Comparison of ENCODE assay signal across 8 cellular contexts in genomic region chr14:21711360-21711961, GRCh38. TPM values are rescaled to one million over a fixed set of nuclear protein-coding genes. Genes with fewer than 3 reads are reported as not detected.
DNase-seq lines count a peak whose midpoint lies in the region; ATAC-seq, FAIRE-seq and TF ChIP-seq lines count a peak whose summit lies in the region.

No MANE protein-coding gene starts in this region.

- no peaks in the 10 kb centered on the region for H3K9me3 ChIP-seq in GM12878 (replicated peaks; ENCODE audit: control insufficient read depth, insufficient read depth, low read length)

- peaks cover 5% of the 10 kb centered on the region for H3K36me3 Mint-ChIP-seq in activated CD4-positive, alpha-beta T cell treated with anti-CD3 and anti-CD28 coated beads, Interleukin-2, amount 10 ng/mL, durations not matched to agents 24 days and 14 days (ENCODE audit: low read depth)

- no TSS peak for BruUV-seq in GM12878 (replicated peaks; lab: Mats Ljungman, UMichigan)

- ATAC-seq in GM12878 (peak; percentile 82), left colon (peak; percentile 70), GM19324 (IDR thresholded peaks at IDR 0.05; ENCODE audit: low FRiP score, unreplicated experiment) (no peak)

- RAD21 ChIA-PET in GM12878 (lab: Charles Lee; ENCODE audit: unreplicated experiment), result no interaction called here

- H3K27ac ChIP-seq in GM12878 (ENCODE audit: control insufficient read depth, insufficient read depth), result no peak overlapping the region

- POLR2A ChIA-PET in GM12878 (lab: Charles Lee), result no interaction called here

- no peaks in the 10 kb centered on the region for H3K36me3 ChIP-seq in GM12878 (ENCODE audit: control insufficient read depth in 2 of 2, insufficient read depth in 2 of 2, low read length in 1 of 2)

- no peaks in the 10 kb centered on the region for H3K4me1 ChIP-seq in GM12878 (ENCODE audit: control insufficient read depth, insufficient read depth, low read length)

- WGBS in GM12878 (ENCODE audit: insufficient coverage, insufficient replicate concordance, low lambda C conversion rate, missing lambda C conversion rate), result 29% methylated on average over 3 of the region's 3 CpGs

- H3K27me3 ChIP-seq in GM12878 (replicated peaks in 1 of 2; ENCODE audit: control insufficient read depth in 2 of 2, insufficient read depth in 2 of 2, low read length in 1 of 2), result no peaks in the 10 kb centered on the region

- H3K4me3 ChIP-seq in GM12878, result no peak overlapping the region

- H4K20me1 ChIP-seq in GM12878 (ENCODE audit: control insufficient read depth, insufficient read depth), result no peaks in the 10 kb centered on the region

- intact Hi-C loops in activated CD4-positive, alpha-beta T cell treated with anti-CD3 and anti-CD28 coated beads, Interleukin-2, amount 10 ng/mL, durations not matched to agents 24 days and 14 days (cut with micrococcal nuclease), result no loop called here
- intact Hi-C loops in GM12878 (cut with micrococcal nuclease; ENCODE audit: unreplicated experiment), result no loop called here
- intact Hi-C loops in left colon (cut with DNase I, micrococcal nuclease), result no loop called here

- no peak overlapping the region for H3K4me3 Mint-ChIP-seq in activated CD4-positive, alpha-beta T cell treated with anti-CD3 and anti-CD28 coated beads, Interleukin-2, amount 10 ng/mL, durations not matched to agents 24 days and 14 days

- CTCF ChIA-PET in GM12878 (lab: Yijun Ruan, JAX), result interaction anchor here (0.9 to 3.1 kb wide), 15 partner anchors 9 to 213 kb away, joined by 3 to 18 read pairs (median 5); no protein-coding TSS in a partner anchor

- no peak for TF ChIP-seq POLR2A in GM12878 (IDR thresholded peaks at IDR 0.05; ENCODE audit: low read depth, low read length)

- peak; percentile 72 for DNase-seq in activated CD4-positive, alpha-beta T cell treated with anti-CD3 and anti-CD28 coated beads, Interleukin-2, amount 10 ng/mL, durations not matched to agents 24 days and 14 days
- no peak for DNase-seq in activated CD4-positive, alpha-beta T cell treated with anti-CD3 and anti-CD28 coated beads for 1 hour
- DNase-seq in HCEC 1CT (peak; percentile 53), NCI-H460 (ENCODE audit: extremely low read depth, low read depth) (peak; percentile 46), GM12878 (ENCODE audit: low read depth, low spot score) (no peak), left colon (no peak), urothelium cell line (ENCODE audit: low spot score) (peak; percentile 48)

- FAIRE-seq in GM12878 (lab: Jason Lieb, UNC) (peak; percentile 93), urothelium cell line (lab: Jason Lieb, UNC) (no peak)

- in situ Hi-C loops in GM12878 (cut with MboI), result no loop called here

- SMC1A ChIA-PET in GM12878 (lab: Charles Lee; ENCODE audit: uncharacterized antibody, unreplicated experiment), result interaction anchor here (0.6 to 1.7 kb wide), 3 partner anchors 10 to 213 kb away, joined by 3 to 7 read pairs (median 3); no protein-coding TSS in a partner anchor

- no peak overlapping the region for H3K27ac Mint-ChIP-seq in activated CD4-positive, alpha-beta T cell treated with anti-CD3 and anti-CD28 coated beads, Interleukin-2, amount 10 ng/mL, durations not matched to agents 24 days and 14 days

- no peak overlapping the region for H2AFZ ChIP-seq in GM12878 (ENCODE audit: control insufficient read depth, low read depth, low read length)

- H3K4me1 Mint-ChIP-seq in activated CD4-positive, alpha-beta T cell treated with anti-CD3 and anti-CD28 coated beads, Interleukin-2, amount 10 ng/mL, durations not matched to agents 24 days and 14 days, result peaks cover 2% of the 10 kb centered on the region

- H3K9me3 Mint-ChIP-seq in activated CD4-positive, alpha-beta T cell treated with anti-CD3 and anti-CD28 coated beads, Interleukin-2, amount 10 ng/mL, durations not matched to agents 24 days and 14 days, result peaks cover 5% of the 10 kb centered on the region

- no peak overlapping the region for H3K4me2 ChIP-seq in GM12878 (ENCODE audit: control insufficient read depth, insufficient read depth)

- H3K9ac ChIP-seq in GM12878 (ENCODE audit: control insufficient read depth, insufficient read depth, low read length), result no peak overlapping the region

- H3K79me2 ChIP-seq in GM12878 (ENCODE audit: control insufficient read depth, insufficient read depth, low read length), result no peaks in the 10 kb centered on the region

- H3K27me3 Mint-ChIP-seq in activated CD4-positive, alpha-beta T cell treated with anti-CD3 and anti-CD28 coated beads, Interleukin-2, amount 10 ng/mL, durations not matched to agents 24 days and 14 days, result peaks cover 19% of the 10 kb centered on the region

- no peak for TF ChIP-seq EP300 in GM12878 (IDR thresholded peaks at IDR 0.05; ENCODE audit: borderline replicate concordance in 1 of 2, control insufficient read depth in 1 of 2, low read depth in 2 of 2, low read length in 2 of 2)

- peak; percentile 23; the same call in 1 of the 2 replicates for TF ChIP-seq RAD21 in GM12878 (IDR thresholded peaks at IDR 0.05; ENCODE audit: insufficient read depth, low read depth, low read length)

- peak; percentile 57 to 78 (median 71) for TF ChIP-seq CTCF in GM12878 (IDR thresholded peaks at IDR 0.05 in 2 of 3, conservative IDR thresholded peaks at IDR 0.05 in 1 of 3; ENCODE audit: control insufficient read depth in 2 of 3, extremely low read depth in 1 of 3, insufficient read depth in 1 of 3, low read depth in 3 of 3, low read length in 3 of 3)

TF ChIP-seq in GM12878, 131 proteins besides CTCF, POLR2A, EP300 and RAD21:
- TF ChIP-seq SMAD1 (IDR thresholded peaks at IDR 0.05; ENCODE audit: low read depth, partially characterized antibody), result no peak

RNA-seq across cellular contexts. Expression of gene OR4E1, which starts 37.8 kb away (rescaled TPM):
- total RNA-seq in activated CD4-positive, alpha-beta T cell treated with anti-CD3 and anti-CD28 coated beads, Interleukin-2, amount 10 ng/mL, durations not matched to agents 24 days and 14 days, result not detected in 2 replicates
- not detected in 2 replicates for total RNA-seq in NCI-H460 (2014; rRNA removed; shearing (Covaris generic))
- polyA plus RNA-seq in NCI-H460 (2014; cell fraction: nucleus; rRNA removed), result not detected in 2 replicates
- total RNA-seq in GM12878 (2013; cell fraction: nucleolus; rRNA removed), result not detected in 2 replicates
- total RNA-seq in GM12878 (2014; rRNA removed) (not detected in 2 replicates), GM12878 (2014; rRNA removed; fragmentation: Illumina TruSeq; extraction: Trizol) (not detected in 2 replicates), GM12878 (2021) (not detected in 2 replicates), left colon (not detected)
- not detected for polyA plus RNA-seq in GM12878 (2011; ENCODE audit: low read depth)
- polyA plus RNA-seq in GM12878 (2011; rRNA removed) (not detected in 2 replicates), GM12878 (2014; fragmentation: Illumina TruSeq; extraction: Trizol) (not detected in 2 replicates), GM12878 (2014; fragmentation: Nextera tagmentation; extraction: Ambion mirVana) (not detected), GM12878 (2014; rRNA removed) (not detected in 2 replicates), GM12878 (2016; fragmentation: Nextera tagmentation; extraction: Ambion mirVana) (not detected)
- polyA plus RNA-seq in GM12878 (2011; cell fraction: cytosol; rRNA removed), result not detected in 2 replicates
- polyA plus RNA-seq in GM12878 (2011; cell fraction: nucleus; rRNA removed), result not detected in 2 replicates
- polyA plus RNA-seq in GM12878 (2012), result not detected in 2 replicates
- polyA minus RNA-seq in GM12878 (2011; rRNA and poly(A)+ RNA removed), result not detected in 2 replicates
- polyA minus RNA-seq in GM12878 (2011; cell fraction: cytosol; rRNA and poly(A)+ RNA removed), result not detected in 2 replicates
- polyA minus RNA-seq in GM12878 (2011; cell fraction: nucleus; rRNA and poly(A)+ RNA removed), result not detected in 2 replicates

RNA-seq across cellular contexts. Expression of gene OR4E2, which starts 57.8 kb away (rescaled TPM):
- not detected in 2 replicates for total RNA-seq in activated CD4-positive, alpha-beta T cell treated with anti-CD3 and anti-CD28 coated beads, Interleukin-2, amount 10 ng/mL, durations not matched to agents 24 days and 14 days
- total RNA-seq in NCI-H460 (2014; rRNA removed; shearing (Covaris generic)), result not detected in 2 replicates
- not detected in 2 replicates for polyA plus RNA-seq in NCI-H460 (2014; cell fraction: nucleus; rRNA removed)
- not detected in 2 replicates for total RNA-seq in GM12878 (2013; cell fraction: nucleolus; rRNA removed)
- not detected in 2 replicates for total RNA-seq in GM12878 (2014; rRNA removed)
- not detected in 2 replicates for total RNA-seq in GM12878 (2014; rRNA removed; fragmentation: Illumina TruSeq; extraction: Trizol)
- total RNA-seq in GM12878 (2021), result not detected in 2 replicates
- not detected for polyA plus RNA-seq in GM12878 (2011; ENCODE audit: low read depth)
- polyA plus RNA-seq in GM12878 (2011; rRNA removed), result not detected in 2 replicates
- not detected in 2 replicates for polyA plus RNA-seq in GM12878 (2011; cell fraction: cytosol; rRNA removed)
- 0.10 TPM in 1 of 2 replicates, not detected in the other for polyA plus RNA-seq in GM12878 (2011; cell fraction: nucleus; rRNA removed)
- not detected in 2 replicates for polyA plus RNA-seq in GM12878 (2012)
- polyA plus RNA-seq in GM12878 (2014; fragmentation: Illumina TruSeq; extraction: Trizol), result not detected in 2 replicates
- polyA plus RNA-seq in GM12878 (2014; fragmentation: Nextera tagmentation; extraction: Ambion mirVana), result not detected
- not detected in 2 replicates for polyA plus RNA-seq in GM12878 (2014; rRNA removed)
- polyA plus RNA-seq in GM12878 (2016; fragmentation: Nextera tagmentation; extraction: Ambion mirVana), result not detected
- not detected in 2 replicates for polyA minus RNA-seq in GM12878 (2011; rRNA and poly(A)+ RNA removed)
- not detected in 2 replicates for polyA minus RNA-seq in GM12878 (2011; cell fraction: cytosol; rRNA and poly(A)+ RNA removed)
- not detected in 2 replicates for polyA minus RNA-seq in GM12878 (2011; cell fraction: nucleus; rRNA and poly(A)+ RNA removed)
- total RNA-seq in left colon, result not detected

Comparison
In these comparisons a context has a peak if more than half of its experiments do, and no peak if none do; other contexts are left out.
1. DNase-seq: peak in activated CD4-positive, alpha-beta T cell treated with anti-CD3 and anti-CD28 coated beads, Interleukin-2, amount 10 ng/mL, durations not matched to agents 24 days and 14 days (single experiment), HCEC 1CT (single experiment), NCI-H460 (single experiment) and urothelium cell line (single experiment); none in activated CD4-positive, alpha-beta T cell treated with anti-CD3 and anti-CD28 coated beads for 1 hour (single experiment), GM12878 (single experiment) and left colon (0 of 2).